17 cellular contexts compared by ENCODE assay signal in the genomic region with DNA sequence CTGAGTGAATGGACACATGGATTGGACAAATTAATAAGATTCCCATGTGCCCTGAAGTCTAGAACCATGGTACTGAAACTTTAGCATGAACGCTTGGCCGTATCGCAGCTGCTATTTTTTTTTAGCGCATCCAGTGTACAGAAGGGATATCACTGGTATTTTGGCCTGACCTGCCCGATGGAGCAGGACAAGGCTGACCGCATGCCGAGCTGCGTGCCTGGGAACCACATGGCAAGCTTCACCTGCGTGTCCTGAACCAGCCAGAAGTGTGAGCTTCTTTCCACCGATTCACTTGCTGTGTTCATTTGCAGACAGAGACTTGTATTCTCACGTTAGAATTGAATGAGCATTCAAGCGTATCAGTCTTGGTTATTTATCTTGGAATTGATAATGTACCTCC.
A peak's percentile ranks its signal among the peaks of the same experiment; 100 is the strongest.
DNase-seq lines count a peak whose midpoint lies in the region; ATAC-seq and TF ChIP-seq lines count a peak whose summit lies in the region.
"Had no signal": no experiment of that assay in that cellular context is flagged by ENCODE, and none has a peak within 500 bp of the region (broad histone marks: within the 10 kb centered on the region; RNA-seq: fewer than 3 reads in every experiment).

No MANE protein-coding gene starts in this region.

- DNase-seq in neural progenitor cell (ENCODE audit: low spot score): no peak
- DNase-seq in colonic mucosa: no peak
- DNase-seq in activated naive CD8-positive, alpha-beta T cell treated with anti-CD3 and anti-CD28 coated beads, Interleukin-2, amount 50 U/mL, for 24 hours: no peak
- DNase-seq in NCI-H82 treated with DMSO at 0.1 percent for 48 hours (lab: John Stamatoyannopoulos, UW; ENCODE audit: unreplicated experiment): no peak
- DNase-seq: BE2C; C1 segment of cervical spinal cord; Calu3; CD4-positive, alpha-beta memory T cell; COR-L47; DMS153; DND-41; GOT3; HFFc6 had no signal

- H3K9ac ChIP-seq in BLaER1 (no peak overlapping the region), neural progenitor cell (no peak overlapping the region), colonic mucosa (ENCODE audit: low read depth in 2 of 2, low read length in 2 of 2) (no peak overlapping the region)

- no peak overlapping the region for H2AFZ ChIP-seq in neural progenitor cell (replicated peaks)

- no peak for ATAC-seq in activated naive CD8-positive, alpha-beta T cell treated with anti-CD3 and anti-CD28 coated beads, Interleukin-2, amount 50 U/mL, for 24 hours

- no peaks in the 10 kb centered on the region for H3K36me3 ChIP-seq in BLaER1
- no peaks in the 10 kb centered on the region for H3K36me3 ChIP-seq in neural progenitor cell
- H3K36me3 ChIP-seq in colonic mucosa: no peaks in the 10 kb centered on the region
- H3K36me3 ChIP-seq: BE2C, HAP-1 had no signal

- H3K9me3 ChIP-seq in BLaER1 (no peaks in the 10 kb centered on the region), neural progenitor cell (ENCODE audit: low read depth) (no peaks in the 10 kb centered on the region), colonic mucosa (no peaks in the 10 kb centered on the region)
- H3K9me3 ChIP-seq: HAP-1 had no signal

- no peak overlapping the region for H3K4me3 Mint-ChIP-seq in neural progenitor cell
- H3K4me3 Mint-ChIP-seq in activated naive CD8-positive, alpha-beta T cell treated with anti-CD3 and anti-CD28 coated beads, Interleukin-2, amount 50 U/mL, for 24 hours: no peak overlapping the region
- H3K4me3 Mint-ChIP-seq: CD4-positive, alpha-beta memory T cell; HFFc6 had no signal

- peaks cover 11% of the 10 kb centered on the region for H3K4me1 ChIP-seq in BLaER1
- H3K4me1 ChIP-seq in neural progenitor cell: no peaks in the 10 kb centered on the region
- no peaks in the 10 kb centered on the region for H3K4me1 ChIP-seq in colonic mucosa
- H3K4me1 ChIP-seq: BE2C, HAP-1 had no signal

- no peaks in the 10 kb centered on the region for H3K27me3 ChIP-seq in BLaER1
- H3K27me3 ChIP-seq in neural progenitor cell: no peaks in the 10 kb centered on the region
- H3K27me3 ChIP-seq in colonic mucosa: no peaks in the 10 kb centered on the region
- H3K27me3 ChIP-seq: BE2C had no signal

- intact Hi-C loops in colonic mucosa (cut with DNase I): no loop called here

- H3F3A ChIP-seq in neural progenitor cell (ENCODE audit: low read depth): no peaks in the 10 kb centered on the region

- H3K79me2 ChIP-seq in neural progenitor cell (ENCODE audit: low read depth): no peaks in the 10 kb centered on the region

- H3K4me3 ChIP-seq in BLaER1 (no peak overlapping the region), neural progenitor cell (no peak overlapping the region), colonic mucosa (no peak overlapping the region)
- H3K4me3 ChIP-seq: HAP-1 had no signal

- H3K9me3 Mint-ChIP-seq in neural progenitor cell: peaks cover 11% of the 10 kb centered on the region
- H3K9me3 Mint-ChIP-seq in activated naive CD8-positive, alpha-beta T cell treated with anti-CD3 and anti-CD28 coated beads, Interleukin-2, amount 50 U/mL, for 24 hours: no peaks in the 10 kb centered on the region

- H4K20me1 ChIP-seq in BLaER1 (no peaks in the 10 kb centered on the region), neural progenitor cell (ENCODE audit: low read depth) (no peaks in the 10 kb centered on the region)

- H3K27me3 Mint-ChIP-seq in neural progenitor cell (ENCODE audit: insufficient read depth, low read depth): peaks cover 4% of the 10 kb centered on the region
- no peaks in the 10 kb centered on the region for H3K27me3 Mint-ChIP-seq in activated naive CD8-positive, alpha-beta T cell treated with anti-CD3 and anti-CD28 coated beads, Interleukin-2, amount 50 U/mL, for 24 hours
- H3K27me3 Mint-ChIP-seq: CD4-positive, alpha-beta memory T cell had no signal

- TF ChIP-seq CTCF in VCaP (conservative IDR thresholded peaks at IDR 0.05) (no peak), neural progenitor cell (IDR thresholded peaks at IDR 0.05) (no peak), colonic mucosa (IDR thresholded peaks at IDR 0.05) (no peak)

- peak overlapping the region; percentile 39; the same call in 1 of the 2 replicates for H3K4me2 ChIP-seq in BLaER1
- H3K4me2 ChIP-seq in neural progenitor cell: no peak overlapping the region

- H3K27ac Mint-ChIP-seq in neural progenitor cell: peak overlapping the region; percentile 46
- no peak overlapping the region for H3K27ac Mint-ChIP-seq in activated naive CD8-positive, alpha-beta T cell treated with anti-CD3 and anti-CD28 coated beads, Interleukin-2, amount 50 U/mL, for 24 hours
- H3K27ac Mint-ChIP-seq: CD4-positive, alpha-beta memory T cell; HFFc6 had no signal

- no peak overlapping the region for H3K27ac ChIP-seq in BLaER1
- H3K27ac ChIP-seq in VCaP: peak overlapping the region; percentile 95
- no peak overlapping the region for H3K27ac ChIP-seq in neural progenitor cell
- H3K27ac ChIP-seq in colonic mucosa: no peak overlapping the region
- H3K27ac ChIP-seq: 22Rv1 had no signal

- peaks cover 4% of the 10 kb centered on the region for H3K36me3 Mint-ChIP-seq in neural progenitor cell
- H3K36me3 Mint-ChIP-seq in activated naive CD8-positive, alpha-beta T cell treated with anti-CD3 and anti-CD28 coated beads, Interleukin-2, amount 50 U/mL, for 24 hours (ENCODE audit: low read depth): no peaks in the 10 kb centered on the region
- H3K36me3 Mint-ChIP-seq: CD4-positive, alpha-beta memory T cell had no signal

- peaks cover under 1% of the 10 kb centered on the region for H3K4me1 Mint-ChIP-seq in neural progenitor cell
- H3K4me1 Mint-ChIP-seq in activated naive CD8-positive, alpha-beta T cell treated with anti-CD3 and anti-CD28 coated beads, Interleukin-2, amount 50 U/mL, for 24 hours: no peaks in the 10 kb centered on the region
- H3K4me1 Mint-ChIP-seq: CD4-positive, alpha-beta memory T cell had no signal
